In the genomic region with DNA sequence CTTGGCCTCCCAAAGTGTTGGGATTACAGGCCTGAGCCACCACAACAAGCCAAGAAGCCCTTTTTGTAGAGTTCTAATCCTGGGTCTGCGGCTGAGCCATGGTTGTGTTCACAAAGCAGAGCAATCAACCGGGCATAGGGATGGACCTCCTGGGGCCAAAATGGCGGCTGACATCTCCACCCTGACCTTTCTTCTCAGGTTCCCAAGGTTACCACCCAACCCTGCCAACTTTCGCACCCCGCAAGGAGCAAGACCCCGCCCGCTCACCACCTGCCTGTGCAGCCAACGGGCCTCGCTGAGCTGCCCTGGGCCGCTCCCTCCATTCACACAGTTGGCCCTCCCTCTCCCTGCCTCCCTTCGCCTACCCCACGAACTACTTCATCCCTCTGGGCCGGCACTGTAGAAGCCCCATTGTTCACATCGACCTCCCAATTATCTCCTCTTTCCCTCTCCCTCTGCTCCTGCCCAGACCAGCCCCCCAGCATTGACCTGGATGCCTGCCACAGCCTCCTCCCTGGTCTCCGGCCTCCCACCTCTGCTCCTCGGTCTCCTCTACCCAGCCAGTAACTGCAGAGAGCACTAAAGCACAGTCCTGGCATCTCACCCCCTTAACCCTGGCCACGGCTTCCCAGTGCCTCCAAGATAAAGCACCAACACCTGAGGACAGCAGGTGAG, we compare ENCODE assay signal across 2 cellular contexts.
TF ChIP-seq lines count a peak whose summit lies in the region.

No MANE protein-coding gene starts in this region.

TF ChIP-seq in K562, 482 proteins besides CTCF, POLR2A, EP300 and RAD21 (continues in another document):
- TF ChIP-seq ZNF584 (CRISPR knock-in tag; IDR thresholded peaks at IDR 0.05; ENCODE audit: low read depth) (peak; percentile 89), SAFB2 (IDR thresholded peaks at IDR 0.05; ENCODE audit: borderline replicate concordance, low read depth, low read length, severe bottlenecking) (no peak), CBFA2T3 (IDR thresholded peaks at IDR 0.05) (no peak), TCF3 (CRISPR knock-in tag; IDR thresholded peaks at IDR 0.05) (no peak; the same call in 1 of the 2 replicates), FOSL1 (tag; conservative IDR thresholded peaks at IDR 0.05) (no peak), ZNF23 (CRISPR knock-in tag; IDR thresholded peaks at IDR 0.05) (0 out of 2 replicates have a peak, but pooled peaks have one; percentile 41), MTA2 (IDR thresholded peaks at IDR 0.05; ENCODE audit: low read depth) (no peak), HDAC1 (IDR thresholded peaks at IDR 0.05) (no peak), ETV6 (IDR thresholded peaks at IDR 0.05; ENCODE audit: borderline replicate concordance in 1 of 2, low read depth in 2 of 2, low read length in 1 of 2) (no peak), ETV6 (CRISPR knock-in tag; IDR thresholded peaks at IDR 0.05; ENCODE audit: borderline replicate concordance) (no peak), SMAD3 (CRISPR knock-in tag; conservative IDR thresholded peaks at IDR 0.05) (peak; percentile 68; the same call in 1 of the 2 replicates), RBM22 (IDR thresholded peaks at IDR 0.05; ENCODE audit: low read depth, low read length, poor library complexity, severe bottlenecking) (no peak), ZNF274 (IDR thresholded peaks at IDR 0.05; ENCODE audit: borderline replicate concordance, low read depth, low read length) (no peak), ZKSCAN8 (CRISPR knock-in tag; IDR thresholded peaks at IDR 0.05) (no peak), FOXP1 (CRISPR knock-in tag; IDR thresholded peaks at IDR 0.05) (peak; percentile 79; the same call in 1 of the 2 replicates), ZNF445 (CRISPR knock-in tag; IDR thresholded peaks at IDR 0.05; ENCODE audit: low read depth) (0 out of 2 replicates have a peak, but pooled peaks have one; percentile 63), SMAD2 (IDR thresholded peaks at IDR 0.05; ENCODE audit: low read depth, low read length) (no peak), NCOR1 (IDR thresholded peaks at IDR 0.05) (0 out of 2 replicates have a peak, but pooled peaks have one; percentile 2), ILF3 (IDR thresholded peaks at IDR 0.05; ENCODE audit: borderline replicate concordance) (no peak), NFE2L1 (tag; IDR thresholded peaks at IDR 0.05; ENCODE audit: borderline replicate concordance, low read depth) (no peak), ZNF778 (CRISPR knock-in tag; IDR thresholded peaks at IDR 0.05) (no peak), NFRKB (IDR thresholded peaks at IDR 0.05; ENCODE audit: low read depth) (peak; percentile 100), RFX5 (IDR thresholded peaks at IDR 0.05; ENCODE audit: low read depth, low read length) (peak; percentile 30; the same call in 1 of the 2 replicates)
- TF ChIP-seq, protein P1, sequence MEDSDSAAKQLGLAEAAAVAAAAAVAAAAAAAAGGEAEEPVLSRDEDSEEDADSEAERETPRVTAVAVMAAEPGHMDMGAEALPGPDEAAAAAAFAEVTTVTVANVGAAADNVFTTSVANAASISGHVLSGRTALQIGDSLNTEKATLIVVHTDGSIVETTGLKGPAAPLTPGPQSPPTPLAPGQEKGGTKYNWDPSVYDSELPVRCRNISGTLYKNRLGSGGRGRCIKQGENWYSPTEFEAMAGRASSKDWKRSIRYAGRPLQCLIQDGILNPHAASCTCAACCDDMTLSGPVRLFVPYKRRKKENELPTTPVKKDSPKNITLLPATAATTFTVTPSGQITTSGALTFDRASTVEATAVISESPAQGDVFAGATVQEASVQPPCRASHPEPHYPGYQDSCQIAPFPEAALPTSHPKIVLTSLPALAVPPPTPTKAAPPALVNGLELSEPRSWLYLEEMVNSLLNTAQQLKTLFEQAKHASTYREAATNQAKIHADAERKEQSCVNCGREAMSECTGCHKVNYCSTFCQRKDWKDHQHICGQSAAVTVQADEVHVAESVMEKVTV (CRISPR knock-in tag; IDR thresholded peaks at IDR 0.05), result 0 out of 2 replicates have a peak, but pooled peaks have one; percentile 9
- TF ChIP-seq, protein P2, sequence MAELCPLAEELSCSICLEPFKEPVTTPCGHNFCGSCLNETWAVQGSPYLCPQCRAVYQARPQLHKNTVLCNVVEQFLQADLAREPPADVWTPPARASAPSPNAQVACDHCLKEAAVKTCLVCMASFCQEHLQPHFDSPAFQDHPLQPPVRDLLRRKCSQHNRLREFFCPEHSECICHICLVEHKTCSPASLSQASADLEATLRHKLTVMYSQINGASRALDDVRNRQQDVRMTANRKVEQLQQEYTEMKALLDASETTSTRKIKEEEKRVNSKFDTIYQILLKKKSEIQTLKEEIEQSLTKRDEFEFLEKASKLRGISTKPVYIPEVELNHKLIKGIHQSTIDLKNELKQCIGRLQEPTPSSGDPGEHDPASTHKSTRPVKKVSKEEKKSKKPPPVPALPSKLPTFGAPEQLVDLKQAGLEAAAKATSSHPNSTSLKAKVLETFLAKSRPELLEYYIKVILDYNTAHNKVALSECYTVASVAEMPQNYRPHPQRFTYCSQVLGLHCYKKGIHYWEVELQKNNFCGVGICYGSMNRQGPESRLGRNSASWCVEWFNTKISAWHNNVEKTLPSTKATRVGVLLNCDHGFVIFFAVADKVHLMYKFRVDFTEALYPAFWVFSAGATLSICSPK (IDR thresholded peaks at IDR 0.05; ENCODE audit: borderline replicate concordance), result peak; percentile 68
- TF ChIP-seq, protein P3, sequence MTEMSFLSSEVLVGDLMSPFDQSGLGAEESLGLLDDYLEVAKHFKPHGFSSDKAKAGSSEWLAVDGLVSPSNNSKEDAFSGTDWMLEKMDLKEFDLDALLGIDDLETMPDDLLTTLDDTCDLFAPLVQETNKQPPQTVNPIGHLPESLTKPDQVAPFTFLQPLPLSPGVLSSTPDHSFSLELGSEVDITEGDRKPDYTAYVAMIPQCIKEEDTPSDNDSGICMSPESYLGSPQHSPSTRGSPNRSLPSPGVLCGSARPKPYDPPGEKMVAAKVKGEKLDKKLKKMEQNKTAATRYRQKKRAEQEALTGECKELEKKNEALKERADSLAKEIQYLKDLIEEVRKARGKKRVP (CRISPR knock-in tag; IDR thresholded peaks at IDR 0.05), result no peak
- TF ChIP-seq, protein P4, sequence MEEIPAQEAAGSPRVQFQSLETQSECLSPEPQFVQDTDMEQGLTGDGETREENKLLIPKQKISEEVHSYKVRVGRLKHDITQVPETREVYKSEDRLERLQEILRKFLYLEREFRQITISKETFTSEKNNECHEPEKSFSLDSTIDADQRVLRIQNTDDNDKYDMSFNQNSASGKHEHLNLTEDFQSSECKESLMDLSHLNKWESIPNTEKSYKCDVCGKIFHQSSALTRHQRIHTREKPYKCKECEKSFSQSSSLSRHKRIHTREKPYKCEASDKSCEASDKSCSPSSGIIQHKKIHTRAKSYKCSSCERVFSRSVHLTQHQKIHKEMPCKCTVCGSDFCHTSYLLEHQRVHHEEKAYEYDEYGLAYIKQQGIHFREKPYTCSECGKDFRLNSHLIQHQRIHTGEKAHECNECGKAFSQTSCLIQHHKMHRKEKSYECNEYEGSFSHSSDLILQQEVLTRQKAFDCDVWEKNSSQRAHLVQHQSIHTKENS (CRISPR knock-in tag; IDR thresholded peaks at IDR 0.05), result no peak
- TF ChIP-seq, protein P5, sequence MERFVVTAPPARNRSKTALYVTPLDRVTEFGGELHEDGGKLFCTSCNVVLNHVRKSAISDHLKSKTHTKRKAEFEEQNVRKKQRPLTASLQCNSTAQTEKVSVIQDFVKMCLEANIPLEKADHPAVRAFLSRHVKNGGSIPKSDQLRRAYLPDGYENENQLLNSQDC (CRISPR knock-in tag; IDR thresholded peaks at IDR 0.05), result no peak

TF ChIP-seq in GM12891, 5 proteins besides CTCF, POLR2A, EP300 and RAD21 (continued from another document):
- TF ChIP-seq SPI1 (IDR thresholded peaks at IDR 0.05; ENCODE audit: low read depth, low read length) (no peak), POLR2AphosphoS5 (IDR thresholded peaks at IDR 0.05; ENCODE audit: low read depth, low read length) (no peak), TAF1 (IDR thresholded peaks at IDR 0.05; ENCODE audit: low read depth, low read length) (no peak), POU2F2 (IDR thresholded peaks at IDR 0.05; ENCODE audit: low read depth, low read length) (no peak)
